ENCODE assay signal across 17 cellular contexts in the genomic region with DNA sequence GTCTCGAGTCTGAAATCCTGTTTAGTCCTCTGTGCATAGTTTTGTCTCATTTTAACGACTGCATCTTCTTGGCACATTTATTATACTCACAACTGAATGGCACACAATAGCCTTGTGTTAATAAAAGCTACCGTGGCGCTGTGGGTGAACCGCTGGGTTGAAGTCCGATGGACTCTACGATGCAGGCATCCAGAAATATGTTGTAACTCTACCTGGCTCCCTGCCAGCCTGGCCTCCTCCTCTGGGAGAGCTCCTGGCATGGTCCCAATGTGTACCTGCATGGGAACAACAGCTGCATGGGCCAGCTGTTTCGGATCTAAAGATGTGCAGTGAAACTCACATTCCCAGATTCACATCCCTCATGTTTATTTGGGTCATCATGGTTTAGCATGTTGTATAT. TPM values are rescaled to one million over a fixed set of nuclear protein-coding genes. Genes with fewer than 3 reads are reported as not detected.
DNase-seq lines count a peak whose midpoint lies in the region; ATAC-seq and TF ChIP-seq lines count a peak whose summit lies in the region.
"Had no signal": no experiment of that assay in that cellular context is flagged by ENCODE, and none has a peak within 500 bp of the region (broad histone marks: within the 10 kb centered on the region; RNA-seq: fewer than 3 reads in every experiment).

No MANE protein-coding gene starts in this region.

- H3K4me1 ChIP-seq in HEK293 (ENCODE audit: control insufficient read depth, insufficient read depth, low read length) = no peaks in the 10 kb centered on the region; the same call in 1 of the 2 replicates
- H3K4me1 ChIP-seq in liver (ENCODE audit: control insufficient read depth in 4 of 4, insufficient read depth in 4 of 4, low read length in 3 of 4) = peaks cover 8 to 21% (median 15%) of the 10 kb centered on the region in 4 donors

- H3K27me3 Mint-ChIP-seq in Calu3 (ENCODE audit: unreplicated experiment) = peaks cover 66% of the 10 kb centered on the region
- H3K27me3 Mint-ChIP-seq in activated CD4-positive, alpha-beta T cell treated with anti-CD3 and anti-CD28 coated beads for 36 hours = peaks cover 27% of the 10 kb centered on the region
- peaks cover 42% of the 10 kb centered on the region for H3K27me3 Mint-ChIP-seq in stimulated activated memory B cell treated with anti-CD40 and anti-IgM and Interleukin-4, amounts not matched to agents 10 μg/mL and 1 μg/mL and 100 μg/mL, for 72 hours

- no TSS peak for BruUV-seq in Calu3 (replicated peaks; lab: Mats Ljungman, UMichigan)

- no peak for ATAC-seq in activated CD4-positive, alpha-beta T cell treated with anti-CD3 and anti-CD28 coated beads for 36 hours
- no peak for ATAC-seq in stimulated activated memory B cell treated with anti-CD40 and anti-IgM and Interleukin-4, amounts not matched to agents 10 μg/mL and 1 μg/mL and 100 μg/mL, for 72 hours

- no peak for TF ChIP-seq CTCF in Calu3 (IDR thresholded peaks at IDR 0.05; ENCODE audit: unreplicated experiment)
- TF ChIP-seq CTCF in HEK293 (tag by site-specific recombination; IDR thresholded peaks at IDR 0.05) = no peak
- TF ChIP-seq CTCF in liver (IDR thresholded peaks at IDR 0.05; ENCODE audit: low read depth, low read length, missing input control) = no peak

- CTCF ChIA-PET in Calu3 (lab: Charles Lee) (no interaction called here), HEK293 (lab: Yijun Ruan, JAX) (no interaction called here)
- CTCF ChIA-PET in activated CD4-positive, alpha-beta T cell treated with anti-CD3 and anti-CD28 coated beads for 36 hours (lab: Charles Lee) = no interaction called here

- DNase-seq in Calu3 (peak; percentile 59), NCI-H748 treated with DMSO at 0.1 percent for 48 hours (lab: John Stamatoyannopoulos, UW) (peak; percentile 11), NCI-H2227 (lab: John Stamatoyannopoulos, UW; ENCODE audit: unreplicated experiment) (no peak), NCI-H446 treated with DMSO at 0.1 percent for 48 hours (lab: John Stamatoyannopoulos, UW) (no peak)
- DNase-seq in activated CD4-positive, alpha-beta T cell treated with anti-CD3 and anti-CD28 coated beads for 36 hours = no peak
- DNase-seq: activated naive CD4-positive, alpha-beta T cell treated with anti-CD3 and anti-CD28 coated beads for 36 hours; HFFc6; islet precursor cell; NCI-H187 treated with DMSO at 0.1 percent for 48 hours; SW 1271 had no signal

- H3K36me3 ChIP-seq in HEK293 (ENCODE audit: control insufficient read depth in 2 of 2, insufficient read depth in 1 of 2, low read length in 2 of 2) (no peaks in the 10 kb centered on the region), liver (ENCODE audit: control insufficient read depth in 4 of 4, insufficient read depth in 3 of 4, low read depth in 1 of 4, low read length in 3 of 4) (no peaks in the 10 kb centered on the region)
- H3K36me3 ChIP-seq: ascending aorta, prostate gland had no signal

- no peak overlapping the region for H3K9ac ChIP-seq in liver (ENCODE audit: low read depth in 1 of 2, low read length in 2 of 2)

- no peak overlapping the region for H3K4me3 ChIP-seq in HEK293 (ENCODE audit: low read depth, low read length)
- H3K4me3 ChIP-seq in liver (ENCODE audit: low read depth in 1 of 3, low read length in 3 of 3) = no peak overlapping the region
- H3K4me3 ChIP-seq: ascending aorta, prostate gland had no signal

- H3K9me3 ChIP-seq in HEK293 (ENCODE audit: control insufficient read depth, insufficient read depth, low read depth, low read length) (no peaks in the 10 kb centered on the region), liver (ENCODE audit: control insufficient read depth in 4 of 4, low read length in 3 of 4) (no peaks in the 10 kb centered on the region)
- H3K9me3 ChIP-seq: ascending aorta, prostate gland had no signal

- no peak for TF ChIP-seq RAD21 in liver (IDR thresholded peaks at IDR 0.05)

- WGBS in liver = 36% methylated on average over 8 of the region's 8 CpGs

- no peaks in the 10 kb centered on the region for H3K4me1 Mint-ChIP-seq in Calu3 (ENCODE audit: low read depth, unreplicated experiment)
- H3K4me1 Mint-ChIP-seq in activated CD4-positive, alpha-beta T cell treated with anti-CD3 and anti-CD28 coated beads for 36 hours = peaks cover 3% of the 10 kb centered on the region
- H3K4me1 Mint-ChIP-seq in stimulated activated memory B cell treated with anti-CD40 and anti-IgM and Interleukin-4, amounts not matched to agents 10 μg/mL and 1 μg/mL and 100 μg/mL, for 72 hours = peaks cover 10% of the 10 kb centered on the region

- no peak overlapping the region for H3K27ac Mint-ChIP-seq in Calu3 (ENCODE audit: unreplicated experiment)
- no peak overlapping the region for H3K27ac Mint-ChIP-seq in activated CD4-positive, alpha-beta T cell treated with anti-CD3 and anti-CD28 coated beads for 36 hours
- no peak overlapping the region for H3K27ac Mint-ChIP-seq in stimulated activated memory B cell treated with anti-CD40 and anti-IgM and Interleukin-4, amounts not matched to agents 10 μg/mL and 1 μg/mL and 100 μg/mL, for 72 hours
- H3K27ac Mint-ChIP-seq: activated naive CD4-positive, alpha-beta T cell treated with anti-CD3 and anti-CD28 coated beads for 36 hours; B cell; HFFc6; nephron had no signal

- H3K27ac ChIP-seq in HEK293 (ENCODE audit: extremely low read depth, low read depth, low read length) (no peak overlapping the region), liver (ENCODE audit: low read depth in 1 of 2, low read length in 2 of 2) (no peak overlapping the region)
- H3K27ac ChIP-seq: ascending aorta, prostate gland had no signal

- intact Hi-C loops in Calu3 (cut with micrococcal nuclease; ENCODE audit: unreplicated experiment) = no loop called here
- intact Hi-C loops in activated CD4-positive, alpha-beta T cell treated with anti-CD3 and anti-CD28 coated beads for 36 hours (cut with DNase I, micrococcal nuclease) = no loop called here

- no peaks in the 10 kb centered on the region for H3K9me3 Mint-ChIP-seq in Calu3 (ENCODE audit: low read depth, unreplicated experiment)
- H3K9me3 Mint-ChIP-seq in activated CD4-positive, alpha-beta T cell treated with anti-CD3 and anti-CD28 coated beads for 36 hours (ENCODE audit: low read depth) = no peaks in the 10 kb centered on the region
- peaks cover 2% of the 10 kb centered on the region for H3K9me3 Mint-ChIP-seq in stimulated activated memory B cell treated with anti-CD40 and anti-IgM and Interleukin-4, amounts not matched to agents 10 μg/mL and 1 μg/mL and 100 μg/mL, for 72 hours
- H3K9me3 Mint-ChIP-seq: activated naive CD4-positive, alpha-beta T cell treated with anti-CD3 and anti-CD28 coated beads for 36 hours; HFFc6 had no signal

- POLR2A ChIA-PET in HEK293 (lab: Yijun Ruan, JAX) = no interaction called here
- POLR2A ChIA-PET in activated CD4-positive, alpha-beta T cell treated with anti-CD3 and anti-CD28 coated beads for 36 hours (lab: Charles Lee) = no interaction called here

- peaks cover 0 to 10% (median 2%) of the 10 kb centered on the region in 4 donors for H3K27me3 ChIP-seq in liver (ENCODE audit: control insufficient read depth in 4 of 4, insufficient read depth in 4 of 4, low read length in 3 of 4)

- no peak overlapping the region for H3K4me3 Mint-ChIP-seq in Calu3 (ENCODE audit: low read depth, unreplicated experiment)
- H3K4me3 Mint-ChIP-seq in activated CD4-positive, alpha-beta T cell treated with anti-CD3 and anti-CD28 coated beads for 36 hours = no peak overlapping the region
- H3K4me3 Mint-ChIP-seq in stimulated activated memory B cell treated with anti-CD40 and anti-IgM and Interleukin-4, amounts not matched to agents 10 μg/mL and 1 μg/mL and 100 μg/mL, for 72 hours = no peak overlapping the region
- H3K4me3 Mint-ChIP-seq: activated naive CD4-positive, alpha-beta T cell treated with anti-CD3 and anti-CD28 coated beads for 36 hours; B cell; HFFc6 had no signal

- no peaks in the 10 kb centered on the region for H3K36me3 Mint-ChIP-seq in Calu3 (ENCODE audit: insufficient read depth, unreplicated experiment)
- H3K36me3 Mint-ChIP-seq in activated CD4-positive, alpha-beta T cell treated with anti-CD3 and anti-CD28 coated beads for 36 hours (ENCODE audit: low read depth) = no peaks in the 10 kb centered on the region
- H3K36me3 Mint-ChIP-seq in stimulated activated memory B cell treated with anti-CD40 and anti-IgM and Interleukin-4, amounts not matched to agents 10 μg/mL and 1 μg/mL and 100 μg/mL, for 72 hours = no peaks in the 10 kb centered on the region

TF ChIP-seq in HEK293, 187 proteins besides CTCF, POLR2A, EP300 and RAD21:
- 0 out of 2 replicates have a peak, but pooled peaks have one; percentile 17 for TF ChIP-seq ZNF660 (tag by site-specific recombination; IDR thresholded peaks at IDR 0.05)
- TF ChIP-seq ZNF24 (tag by site-specific recombination; IDR thresholded peaks at IDR 0.05) = no peak
- no peak for TF ChIP-seq ZNF501 (tag by site-specific recombination; IDR thresholded peaks at IDR 0.05)
- TF ChIP-seq ZBTB48 (tag by site-specific recombination; IDR thresholded peaks at IDR 0.05) = no peak

TF ChIP-seq in liver, 16 proteins besides CTCF, POLR2A, EP300 and RAD21 (continues in another document):
- TF ChIP-seq GABPA (IDR thresholded peaks at IDR 0.05 in 1 of 2, conservative IDR thresholded peaks at IDR 0.05 in 1 of 2) (no peak), FOXA2 (IDR thresholded peaks at IDR 0.05) (peak; percentile 54)
- TF ChIP-seq, protein P1, sequence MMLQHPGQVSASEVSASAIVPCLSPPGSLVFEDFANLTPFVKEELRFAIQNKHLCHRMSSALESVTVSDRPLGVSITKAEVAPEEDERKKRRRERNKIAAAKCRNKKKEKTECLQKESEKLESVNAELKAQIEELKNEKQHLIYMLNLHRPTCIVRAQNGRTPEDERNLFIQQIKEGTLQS (IDR thresholded peaks at IDR 0.05) = no peak
- TF ChIP-seq, protein P2, sequence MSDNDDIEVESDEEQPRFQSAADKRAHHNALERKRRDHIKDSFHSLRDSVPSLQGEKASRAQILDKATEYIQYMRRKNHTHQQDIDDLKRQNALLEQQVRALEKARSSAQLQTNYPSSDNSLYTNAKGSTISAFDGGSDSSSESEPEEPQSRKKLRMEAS (IDR thresholded peaks at IDR 0.05) = no peak

RNA-seq across cellular contexts. Expression of a gene that starts 3.7 kb away (rescaled TPM):
- total RNA-seq in Calu3 (2022) (0.17 TPM in 1 of 2 replicates, not detected in the other), liver (1 to 10 TPM in 1 of 2 donors, under 1 TPM in 1; 0.23 to 2.2 TPM)
- under 1 TPM; 0.19 to 0.28 TPM for polyA plus RNA-seq in liver
- total RNA-seq in activated CD4-positive, alpha-beta T cell treated with anti-CD3 and anti-CD28 coated beads for 36 hours = 10 to 100 TPM; 15.0 to 15.2 TPM
- total RNA-seq: ascending aorta had no signal

Comparison
In these comparisons a context has a peak if more than half of its experiments do, and no peak if none do; other contexts are left out.
1. DNase-seq: peak in Calu3 (single experiment) and NCI-H748 treated with DMSO at 0.1 percent for 48 hours (single experiment); none in NCI-H2227 (single experiment), activated CD4-positive, alpha-beta T cell treated with anti-CD3 and anti-CD28 coated beads for 36 hours (single experiment) and NCI-H446 treated with DMSO at 0.1 percent for 48 hours (single experiment).
2. RNA of a gene that starts 3.7 kb away (total RNA-seq): 15.0 to 15.2 TPM in activated CD4-positive, alpha-beta T cell treated with anti-CD3 and anti-CD28 coated beads for 36 hours; 0.23 to 2.2 TPM in liver and 0.17 TPM in Calu3; every median in the first group is over 4 times any median in the second.